In genomic region chr17:75855310-75856061, GRCh38 we compare ENCODE assay signal across 8 cellular contexts. TPM values are rescaled to one million over a fixed set of nuclear protein-coding genes. Genes with fewer than 3 reads are reported as not detected.
DNase-seq lines count a peak whose midpoint lies in the region; ATAC-seq and TF ChIP-seq lines count a peak whose summit lies in the region.

WBP2 (minus strand) TSS chr17:75855335; CDS start chr17:75855297, 38 bp downstream.

- H3K36me3 Mint-ChIP-seq in IgD-negative memory B cell = no peaks in the 10 kb centered on the region

- no peaks in the 10 kb centered on the region for H3K9me3 Mint-ChIP-seq in IgD-negative memory B cell

- H3K27ac Mint-ChIP-seq in IgD-negative memory B cell = peak within 1 kb of the TSS; percentile 38 to 89 (median 77)

- H3K27me3 ChIP-seq in mononuclear cell (ENCODE audit: insufficient read depth, low read length) = no peaks in the 10 kb centered on the region

- H3K4me1 Mint-ChIP-seq in IgD-negative memory B cell = peaks cover 11 to 34% (median 28%) of the 10 kb centered on the region in 3 donors

- peak; percentile 99 for DNase-seq in DMS153 treated with DMSO at 0.1 percent for 48 hours (lab: John Stamatoyannopoulos, UW; ENCODE audit: unreplicated experiment)
- peak; percentile 100 for DNase-seq in OCI-M1 (lab: John Stamatoyannopoulos, UW)
- DNase-seq in activated T-cell treated with anti-CD3 and anti-CD28 coated beads for 24 hours (ENCODE audit: low read depth) = peak; percentile 95
- DNase-seq in epithelial cell of esophagus (ENCODE audit: low read depth) = peak; percentile 100
- DNase-seq in stimulated activated CD8-positive, alpha-beta memory T cell treated with anti-CD3 and anti-CD28 coated beads, Interleukin-4, amount 100 ng/mL, for 1 hour (ENCODE audit: low read depth in 2 of 2, low spot score in 1 of 2) = peak; percentile 84 to 93

- H3K27me3 Mint-ChIP-seq in IgD-negative memory B cell = no peaks in the 10 kb centered on the region

- H3K4me3 ChIP-seq in epithelial cell of esophagus (ENCODE audit: low read length) (peak within 1 kb of the TSS; percentile 80), mononuclear cell (ENCODE audit: low read length) (peak within 1 kb of the TSS; percentile 85)

- H3K9me3 ChIP-seq in mononuclear cell (ENCODE audit: low read depth, low read length) = no peaks in the 10 kb centered on the region

- ATAC-seq in GM21529 (IDR thresholded peaks at IDR 0.05; ENCODE audit: unreplicated experiment) = peak; percentile 78

- H3K4me1 ChIP-seq in mononuclear cell (ENCODE audit: insufficient read depth, low read length) = peaks cover 58% of the 10 kb centered on the region

- peak within 1 kb of the TSS in 1 of 4 donors; percentile 95 for H3K4me3 Mint-ChIP-seq in IgD-negative memory B cell

- TF ChIP-seq CTCF in epithelial cell of esophagus (IDR thresholded peaks at IDR 0.05; ENCODE audit: insufficient read depth, low read depth, low read length, missing control alignments) = no peak

RNA-seq across cellular contexts. Expression of gene WBP2, which starts in this region (rescaled TPM):
- polyA plus RNA-seq in IgD-negative memory B cell = 131 TPM
- total RNA-seq in mononuclear cell = 30.5 TPM

Comparison
In these comparisons a context has a peak if more than half of its experiments do, and no peak if none do; other contexts are left out.
1. Peak in every context shown above with its lines: DNase-seq, ATAC-seq and H3K4me3 ChIP-seq.